ENCODE assay signal across 7 cellular contexts in the genomic region with DNA sequence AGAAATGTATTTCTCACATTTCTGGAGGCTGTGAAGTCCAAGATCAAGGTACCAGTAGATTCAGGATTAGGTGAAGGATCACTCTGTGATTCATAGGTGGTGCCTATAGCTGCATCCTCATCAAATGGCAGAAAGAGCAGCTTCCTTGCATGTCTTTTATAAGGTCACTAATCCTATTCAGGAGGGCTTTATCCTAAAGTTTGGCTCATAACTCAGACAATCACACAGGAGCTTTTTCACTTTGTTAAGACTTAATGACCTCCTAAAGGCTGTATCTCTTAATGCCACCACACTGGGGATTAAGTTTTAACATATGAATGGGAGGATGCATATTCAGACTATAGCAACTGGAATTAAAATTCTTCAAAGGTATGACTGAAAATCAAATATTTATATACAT.
"Had no signal": no experiment of that assay in that cellular context is flagged by ENCODE, and none has a peak within 500 bp of the region (broad histone marks: within the 10 kb centered on the region; RNA-seq: fewer than 3 reads in every experiment).

No MANE protein-coding gene starts in this region.

- H3K4me3 ChIP-seq: GM23248, GM23338 had no signal

- DNase-seq: GM23248, GOT3, H7, H9, HCEC 1CT, HFFc6 had no signal
